Comparison of ENCODE assay signal across 9 cellular contexts in the genomic region with DNA sequence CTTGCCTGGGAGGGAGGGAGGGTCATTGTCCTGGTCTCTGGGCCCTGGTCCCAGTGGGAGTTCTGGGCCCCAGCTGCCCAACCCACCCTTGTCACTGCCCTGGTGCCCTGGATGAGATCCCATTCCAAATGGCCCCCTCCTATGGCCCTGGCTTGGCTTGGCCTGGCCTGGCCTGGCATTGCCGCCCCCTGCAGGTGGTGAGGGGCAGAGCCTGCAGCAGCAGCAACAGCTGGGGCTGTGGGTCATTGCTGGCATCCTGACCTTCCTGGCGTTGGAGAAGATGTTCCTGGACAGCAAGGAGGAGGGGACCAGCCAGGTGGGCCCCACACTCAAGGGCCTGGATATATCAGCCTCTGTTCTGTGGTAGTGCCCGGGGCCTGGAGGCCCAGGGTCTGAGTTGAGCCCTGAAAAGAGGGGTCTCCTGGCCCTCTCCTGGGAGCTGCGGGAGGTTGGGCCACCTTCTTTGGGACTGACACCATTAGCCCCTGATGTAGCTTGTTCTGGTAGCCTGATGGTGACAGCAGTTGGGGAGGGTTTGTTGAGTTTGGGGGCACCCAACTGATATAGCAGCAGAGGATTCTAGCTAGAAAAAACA. TPM values are rescaled to one million over a fixed set of nuclear protein-coding genes. Genes with fewer than 3 reads are reported as not detected.
DNase-seq lines count a peak whose midpoint lies in the region; TF ChIP-seq lines count a peak whose summit lies in the region.
"Had no signal": no experiment of that assay in that cellular context is flagged by ENCODE, and none has a peak within 500 bp of the region (broad histone marks: within the 10 kb centered on the region; RNA-seq: fewer than 3 reads in every experiment).

No MANE protein-coding gene starts in this region.

- TF ChIP-seq RAD21 in liver (IDR thresholded peaks at IDR 0.05), result peak; percentile 56 to 78

- no peaks in the 10 kb centered on the region for H3K9me3 ChIP-seq in liver (ENCODE audit: control insufficient read depth in 4 of 4, low read length in 3 of 4)
- no peaks in the 10 kb centered on the region for H3K9me3 ChIP-seq in thyroid gland

- CTCF ChIA-PET in RWPE1 (lab: Yijun Ruan, JAX), result interaction anchor here (0.6 to 1.4 kb wide), 6 partner anchors 10 to 249 kb away, joined by 3 to 7 read pairs (median 4); no protein-coding TSS in a partner anchor

- POLR2A ChIA-PET in RWPE1 (lab: Yijun Ruan, JAX; ENCODE audit: low non-redundant PET), result interaction anchor here (0.6 kb wide), 1 partner anchor 91 kb away, joined by 3 read pairs; no protein-coding TSS in a partner anchor

- no peak for TF ChIP-seq POLR2A in thyroid gland (IDR thresholded peaks at IDR 0.05)

- H3K4me1 ChIP-seq in liver (ENCODE audit: control insufficient read depth in 4 of 4, insufficient read depth in 4 of 4, low read length in 3 of 4) (peaks cover 0 to 17% (median 14%) of the 10 kb centered on the region in 4 donors), thyroid gland (peaks cover 34 to 48% of the 10 kb centered on the region in 2 donors)

- TF ChIP-seq CTCF in 22Rv1 (IDR thresholded peaks at IDR 0.05) (peak; percentile 94), GM10266 (IDR thresholded peaks at IDR 0.05; ENCODE audit: control insufficient read depth, insufficient read depth, low read depth, missing control alignments) (peak; percentile 97), RWPE1 (conservative IDR thresholded peaks at IDR 0.05; ENCODE audit: low read depth) (peak; percentile 67), astrocyte of the cerebellum (IDR thresholded peaks at IDR 0.05; ENCODE audit: low read depth, low read length, missing control alignments) (peak; percentile 79), liver (IDR thresholded peaks at IDR 0.05; ENCODE audit: low read depth, low read length, missing input control) (peak; percentile 57), thyroid gland (IDR thresholded peaks at IDR 0.05) (peak; percentile 37 to 75 (median 43))

- intact Hi-C loops in thyroid gland (cut with DNase I), result no loop called here

- in situ Hi-C loops in astrocyte of the cerebellum (cut with HindIII; ENCODE audit: low sequenced_read_pairs), result no loop called here

- no peaks in the 10 kb centered on the region for H3K27me3 ChIP-seq in liver (ENCODE audit: control insufficient read depth in 4 of 4, insufficient read depth in 4 of 4, low read length in 3 of 4)
- no peaks in the 10 kb centered on the region for H3K27me3 ChIP-seq in thyroid gland

- H3K36me3 ChIP-seq in liver (ENCODE audit: control insufficient read depth in 4 of 4, insufficient read depth in 3 of 4, low read depth in 1 of 4, low read length in 3 of 4), result peaks cover 0 to 24% (median 7%) of the 10 kb centered on the region in 4 donors
- peaks cover 16 to 21% of the 10 kb centered on the region in 2 donors for H3K36me3 ChIP-seq in thyroid gland

- 80% methylated on average over 4 of the region's 4 CpGs for WGBS in liver
- 70 to 100% methylated on average over 1 to 2 of the region's 4 CpGs for WGBS in thyroid gland, 2 donors

- H3K9ac ChIP-seq in liver (ENCODE audit: low read depth in 1 of 2, low read length in 2 of 2), result no peak overlapping the region

- DNase-seq in GM10266 (ENCODE audit: extremely low spot score) (peak; percentile 67), RWPE1 (ENCODE audit: low spot score) (no peak), astrocyte of the cerebellum (ENCODE audit: low read depth) (no peak), thyroid gland (peak in 1 of 2 donors; percentile 38), pons (ENCODE audit: low spot score) (no peak), kidney glomerular epithelial cell (lab: John Stamatoyannopoulos, UW) (no peak)

- H3K4me3 ChIP-seq in astrocyte of the cerebellum (ENCODE audit: low read depth, low read length) (no peak overlapping the region), liver (ENCODE audit: low read depth in 1 of 3, low read length in 3 of 3) (no peak overlapping the region), thyroid gland (replicated peaks in 1 of 3) (no peak overlapping the region)

- H3K27ac ChIP-seq in 22Rv1, result no peak overlapping the region
- peak overlapping the region; percentile 97 for H3K27ac ChIP-seq in RWPE1
- H3K27ac ChIP-seq in liver (ENCODE audit: low read depth in 1 of 2, low read length in 2 of 2), result no peak overlapping the region
- H3K27ac ChIP-seq in thyroid gland, result no peak overlapping the region

TF ChIP-seq in liver, 16 proteins besides CTCF, POLR2A, EP300 and RAD21:
- TF ChIP-seq TAF1 (conservative IDR thresholded peaks at IDR 0.05), result no peak
- TF ChIP-seq NR2F2 (IDR thresholded peaks at IDR 0.05), result no peak
- TF ChIP-seq GABPA (IDR thresholded peaks at IDR 0.05 in 1 of 2, conservative IDR thresholded peaks at IDR 0.05 in 1 of 2), result no peak
- TF ChIP-seq, protein P1, sequence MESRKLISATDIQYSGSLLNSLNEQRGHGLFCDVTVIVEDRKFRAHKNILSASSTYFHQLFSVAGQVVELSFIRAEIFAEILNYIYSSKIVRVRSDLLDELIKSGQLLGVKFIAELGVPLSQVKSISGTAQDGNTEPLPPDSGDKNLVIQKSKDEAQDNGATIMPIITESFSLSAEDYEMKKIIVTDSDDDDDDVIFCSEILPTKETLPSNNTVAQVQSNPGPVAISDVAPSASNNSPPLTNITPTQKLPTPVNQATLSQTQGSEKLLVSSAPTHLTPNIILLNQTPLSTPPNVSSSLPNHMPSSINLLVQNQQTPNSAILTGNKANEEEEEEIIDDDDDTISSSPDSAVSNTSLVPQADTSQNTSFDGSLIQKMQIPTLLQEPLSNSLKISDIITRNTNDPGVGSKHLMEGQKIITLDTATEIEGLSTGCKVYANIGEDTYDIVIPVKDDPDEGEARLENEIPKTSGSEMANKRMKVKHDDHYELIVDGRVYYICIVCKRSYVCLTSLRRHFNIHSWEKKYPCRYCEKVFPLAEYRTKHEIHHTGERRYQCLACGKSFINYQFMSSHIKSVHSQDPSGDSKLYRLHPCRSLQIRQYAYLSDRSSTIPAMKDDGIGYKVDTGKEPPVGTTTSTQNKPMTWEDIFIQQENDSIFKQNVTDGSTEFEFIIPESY (IDR thresholded peaks at IDR 0.05), result no peak
- TF ChIP-seq ATF3 (IDR thresholded peaks at IDR 0.05), result no peak
- TF ChIP-seq HNF4A (conservative IDR thresholded peaks at IDR 0.05), result no peak
- no peak for TF ChIP-seq JUND (IDR thresholded peaks at IDR 0.05)
- TF ChIP-seq, protein P2, sequence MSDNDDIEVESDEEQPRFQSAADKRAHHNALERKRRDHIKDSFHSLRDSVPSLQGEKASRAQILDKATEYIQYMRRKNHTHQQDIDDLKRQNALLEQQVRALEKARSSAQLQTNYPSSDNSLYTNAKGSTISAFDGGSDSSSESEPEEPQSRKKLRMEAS (IDR thresholded peaks at IDR 0.05), result no peak
- TF ChIP-seq HNF4G (IDR thresholded peaks at IDR 0.05), result no peak
- no peak for TF ChIP-seq RXRA (IDR thresholded peaks at IDR 0.05)
TF ChIP-seq in liver: peak in this region for 0.

RNA-seq across cellular contexts. Expression of gene SLC39A13, which starts 3.9 kb away (rescaled TPM):
- total RNA-seq in liver, result 10 to 100 TPM in 1 of 2 donors, 1 to 10 TPM in 1; 8.2 to 13.0 TPM
- 10 to 100 TPM in 1 of 2 donors, 1 to 10 TPM in 1; 8.4 to 17.5 TPM for polyA plus RNA-seq in liver
- total RNA-seq in thyroid gland, result 10 to 100 TPM; 51.3 to 84.3 (median 66.8) TPM

RNA-seq across cellular contexts. Expression of gene PSMC3, which starts 14.0 kb away (rescaled TPM):
- total RNA-seq in liver, result 10 to 100 TPM; 58.0 to 96.6 TPM
- 100 to 1,000 TPM; 110 TPM for polyA plus RNA-seq in liver
- 100 to 1,000 TPM in 2 of 4 donors, 10 to 100 TPM in 2; 92.7 to 240 (median 123) TPM for total RNA-seq in thyroid gland

RNA-seq across cellular contexts. Expression of gene SPI1, which starts 33.9 kb away (rescaled TPM):
- total RNA-seq in liver (10 to 100 TPM; 12.5 to 14.2 TPM), thyroid gland (10 to 100 TPM in 1 of 4 donors, 1 to 10 TPM in 3; 4.8 to 18.0 (median 5.8) TPM)
- polyA plus RNA-seq in liver, result 10 to 100 TPM in 1 of 2 donors, 1 to 10 TPM in 1; 2.3 to 14.4 TPM

RNA-seq across cellular contexts. Expression of gene RAPSN, which starts 36.7 kb away (rescaled TPM):
- under 1 TPM in 1 of 2 donors, not detected in 1; 0.59 TPM for total RNA-seq in liver
- under 1 TPM; 0.12 to 0.28 TPM for polyA plus RNA-seq in liver
- under 1 TPM in 1 of 4 donors, not detected in 3; 0.67 TPM for total RNA-seq in thyroid gland
- total RNA-seq: subcutaneous adipose tissue had no signal

RNA-seq across cellular contexts. Expression of gene MYBPC3, which starts 59.7 kb away (rescaled TPM):
- under 1 TPM in 1 of 2 donors, not detected in 1; 0.25 TPM for total RNA-seq in liver
- under 1 TPM in 1 of 2 donors, not detected in 1; 0.01 TPM for polyA plus RNA-seq in liver
- total RNA-seq in thyroid gland, result not detected

Comparison
In these comparisons a context has a peak if more than half of its experiments do, and no peak if none do; other contexts are left out.
1. CTCF ChIP-seq: peak in every context shown above with its lines; median percentile 97 in GM10266; 94 in 22Rv1; 79 in astrocyte of the cerebellum; 67 in RWPE1; 57 in liver; 43 in thyroid gland.